21 cellular contexts compared by ENCODE assay signal in the genomic region with DNA sequence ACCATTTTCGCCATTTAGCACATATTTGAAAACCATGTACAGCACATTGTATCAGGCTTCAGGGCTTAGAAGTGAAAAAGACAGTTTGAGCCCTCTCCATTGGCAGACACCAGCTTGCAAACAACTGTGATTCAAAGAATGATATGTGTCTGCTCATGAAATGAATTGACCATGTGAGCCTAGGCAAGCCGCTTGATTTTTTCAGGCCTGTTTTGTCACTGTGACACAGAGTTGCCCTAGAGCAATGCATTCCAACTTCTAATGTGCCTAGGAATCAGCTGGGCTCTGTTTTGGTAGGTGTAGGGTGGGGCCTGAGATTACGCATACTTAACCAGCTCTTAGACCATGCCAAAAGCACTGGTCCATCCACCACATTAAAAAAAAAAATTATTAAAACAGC.
"Had no signal": no experiment of that assay in that cellular context is flagged by ENCODE, and none has a peak within 500 bp of the region (broad histone marks: within the 10 kb centered on the region; RNA-seq: fewer than 3 reads in every experiment).

No MANE protein-coding gene starts in this region.

- H3K27me3 ChIP-seq: dorsolateral prefrontal cortex, esophagus squamous epithelium, right atrium auricular region, sigmoid colon, tibial nerve, upper lobe of right lung, uterus had no signal

- H3K4me3 ChIP-seq: dorsolateral prefrontal cortex, esophagus squamous epithelium, right atrium auricular region, sigmoid colon, thoracic aorta, tibial nerve, upper lobe of right lung, uterus had no signal

- H3K9me3 ChIP-seq: esophagus squamous epithelium, sigmoid colon, upper lobe of right lung, uterus had no signal

- H3K36me3 ChIP-seq: uterus had no signal

- H3K4me1 ChIP-seq: esophagus squamous epithelium, right atrium auricular region, sigmoid colon, tibial nerve, upper lobe of right lung, uterus had no signal

- H3K9ac ChIP-seq: parathyroid adenoma had no signal

- DNase-seq: central memory CD4-positive, alpha-beta T cell; dorsolateral prefrontal cortex; effector CD4-positive, alpha-beta T cell; esophagus squamous epithelium; hypothalamus; immature natural killer cell; kidney; naive thymus-derived CD8-positive, alpha-beta T cell; nephron progenitor cell; sigmoid colon; stimulated activated CD4-positive, alpha-beta T cell treated with anti-CD3 and anti-CD28 coated beads, Interleukin-2, amount 100 ng/mL, for 24 hours; stimulated activated CD4-positive, alpha-beta T cell treated with anti-CD3 and anti-CD28 coated beads, Interleukin-4, amount 100 ng/mL, for 24 hours; stimulated activated naive CD8-positive, alpha-beta T cell treated with anti-CD3 and anti-CD28 coated beads, Interleukin-15, Interleukin-2, amounts not matched to agents 100 U/mL and 50 U/mL, for 24 hours; upper lobe of right lung; uterus had no signal

- H3K27ac ChIP-seq: dorsolateral prefrontal cortex, esophagus squamous epithelium, parathyroid adenoma, right atrium auricular region, sigmoid colon, thoracic aorta, tibial nerve, upper lobe of right lung, uterus had no signal

- ATAC-seq: left lobe of liver; naive thymus-derived CD8-positive, alpha-beta T cell; stimulated activated memory B cell treated with anti-CD40 and anti-IgM and Interleukin-4, amounts not matched to agents 10 μg/mL and 1 μg/mL and 100 μg/mL, for 72 hours; stimulated activated naive CD8-positive, alpha-beta T cell treated with anti-CD3 and anti-CD28 coated beads, Interleukin-15, Interleukin-2, amounts not matched to agents 100 U/mL and 50 U/mL, for 24 hours; upper lobe of right lung had no signal
